Comparison of ENCODE assay signal across 11 cellular contexts in genomic region chr22:41801886-41802285, GRCh38. TPM values are rescaled to one million over a fixed set of nuclear protein-coding genes. Genes with fewer than 3 reads are reported as not detected.
DNase-seq lines count a peak whose midpoint lies in the region; ATAC-seq and TF ChIP-seq lines count a peak whose summit lies in the region.
"Had no signal": no experiment of that assay in that cellular context is flagged by ENCODE, and none has a peak within 500 bp of the region (broad histone marks: within the 10 kb centered on the region; RNA-seq: fewer than 3 reads in every experiment).

No MANE protein-coding gene starts in this region.

- peaks cover 43% of the 10 kb centered on the region for H3K4me1 ChIP-seq in Loucy (ENCODE audit: insufficient read depth, low read length, poor library complexity, severe bottlenecking)

- H4K20me1 ChIP-seq in Loucy (ENCODE audit: insufficient read depth, low read length, poor library complexity, severe bottlenecking): peaks cover 14% of the 10 kb centered on the region

- peaks cover 65% of the 10 kb centered on the region for H3K79me2 ChIP-seq in Loucy (ENCODE audit: insufficient read depth, low read length)

- no peak for DNase-seq in GM06990 (ENCODE audit: extremely low read depth, insufficient read length)
- no peak for DNase-seq in neural crest cell (ENCODE audit: low read depth, low spot score)
- DNase-seq in glomerular visceral epithelial cell (ENCODE audit: extremely low spot score): no peak
- no peak for DNase-seq in ecto neural progenitor cell (ENCODE audit: low spot score)
- DNase-seq in foreskin melanocyte: no peak
- DNase-seq: activated CD4-positive, CD25-positive, alpha-beta regulatory T cell; central memory CD4-positive, alpha-beta T cell; NCI-H446 treated with DMSO at 0.1 percent for 48 hours had no signal

- H3K4me3 ChIP-seq in GM06990 (replicated peaks; ENCODE audit: low read depth, low read length) (peak overlapping the region; percentile 81), Loucy (ENCODE audit: low read length, poor library complexity, severe bottlenecking) (peak overlapping the region; percentile 82)

- ATAC-seq in GM21367 (IDR thresholded peaks at IDR 0.05; ENCODE audit: unreplicated experiment): no peak

- H3K36me3 Mint-ChIP-seq in brain (peaks cover 3% of the 10 kb centered on the region), neural crest cell (ENCODE audit: low read depth) (peaks cover 2% of the 10 kb centered on the region)

- TF ChIP-seq CTCF in GM06990 (IDR thresholded peaks at IDR 0.05; ENCODE audit: insufficient read depth, low read length, poor library complexity, severe bottlenecking) (no peak), Loucy (conservative IDR thresholded peaks at IDR 0.05; ENCODE audit: low read length) (no peak), brain (conservative IDR thresholded peaks at IDR 0.05) (no peak), neural crest cell (conservative IDR thresholded peaks at IDR 0.05) (no peak)

- H2AFZ ChIP-seq in Loucy (ENCODE audit: low read length): no peak overlapping the region

- no peaks in the 10 kb centered on the region for H3F3A ChIP-seq in Loucy (ENCODE audit: low read depth)

- no peaks in the 10 kb centered on the region for H3K27me3 Mint-ChIP-seq in brain
- no peaks in the 10 kb centered on the region for H3K27me3 Mint-ChIP-seq in neural crest cell (ENCODE audit: low read depth)

- no peaks in the 10 kb centered on the region for H3K9me2 ChIP-seq in Loucy (replicated peaks; ENCODE audit: low read depth, low read length)

- peak overlapping the region; percentile 89 to 98 (median 94) for H3K4me3 Mint-ChIP-seq in brain
- peak overlapping the region; percentile 98 for H3K4me3 Mint-ChIP-seq in neural crest cell

- H3K27me3 ChIP-seq in GM06990 (replicated peaks; ENCODE audit: control insufficient read depth, insufficient read depth, low read length) (no peaks in the 10 kb centered on the region), Loucy (ENCODE audit: insufficient read depth, low read length, poor library complexity, severe bottlenecking) (no peaks in the 10 kb centered on the region)

- H3K9me3 ChIP-seq in Loucy (ENCODE audit: insufficient read depth, low read depth, low read length): no peaks in the 10 kb centered on the region

- H3K4me2 ChIP-seq in Loucy (ENCODE audit: low read depth, low read length, poor library complexity, severe bottlenecking): peak overlapping the region; percentile 98

- H3K9me3 Mint-ChIP-seq in brain (no peaks in the 10 kb centered on the region), neural crest cell (no peaks in the 10 kb centered on the region)

- peaks cover 42% of the 10 kb centered on the region for H3K4me1 Mint-ChIP-seq in brain
- peaks cover 35% of the 10 kb centered on the region for H3K4me1 Mint-ChIP-seq in neural crest cell

- H3K36me3 ChIP-seq in GM06990 (ENCODE audit: control insufficient read depth, insufficient read depth, low read length): no peaks in the 10 kb centered on the region
- H3K36me3 ChIP-seq in Loucy (ENCODE audit: insufficient read depth, low read length): no peaks in the 10 kb centered on the region

- peak overlapping the region; percentile 94 for H3K9ac ChIP-seq in Loucy (ENCODE audit: low read depth, low read length, poor library complexity, severe bottlenecking)

- peak overlapping the region in 4 of 5 experiments; percentile 41 to 97 (median 82) for H3K27ac Mint-ChIP-seq in brain
- no peak overlapping the region for H3K27ac Mint-ChIP-seq in neural crest cell (ENCODE audit: unreplicated experiment)

RNA-seq across cellular contexts. Expression of gene CCDC134, which starts 1.4 kb away (rescaled TPM):
- polyA plus RNA-seq in brain (ENCODE audit: insufficient read depth, low read depth, low replicate concordance): 3.7 TPM
- total RNA-seq in neural crest cell: 23.0 and 26.0 TPM in 2 replicates

RNA-seq across cellular contexts. Expression of gene SREBF2, which starts 31.0 kb away (rescaled TPM):
- 115 TPM for polyA plus RNA-seq in brain (ENCODE audit: insufficient read depth, low read depth, low replicate concordance)
- 194 and 209 TPM in 2 replicates for total RNA-seq in neural crest cell
